ENCODE assay signal across 18 cellular contexts in the genomic region with DNA sequence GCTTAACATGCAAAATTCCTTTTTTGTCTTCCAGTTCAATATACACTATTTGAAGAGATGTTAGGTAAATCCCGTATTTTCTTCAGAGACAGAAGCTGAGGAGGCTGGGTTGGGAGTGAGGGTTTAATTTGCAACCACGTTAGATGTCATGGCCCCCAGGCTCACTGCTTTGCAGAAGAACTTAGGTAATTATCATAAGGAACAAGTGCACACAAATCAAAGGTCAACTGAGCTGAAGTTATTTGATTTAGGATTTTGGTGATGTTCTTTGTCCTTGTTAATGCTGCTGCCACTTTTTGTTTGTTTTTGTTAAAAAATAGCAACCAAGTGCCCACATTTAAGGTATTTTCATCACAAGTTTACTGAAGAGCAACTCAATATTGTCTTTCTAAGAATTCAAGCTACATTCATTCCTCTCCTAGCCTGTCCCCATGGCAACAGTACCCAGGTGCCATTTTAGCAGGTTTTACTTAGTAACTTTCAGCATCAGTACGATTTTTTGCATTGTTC.
"Had no signal": no experiment of that assay in that cellular context is flagged by ENCODE, and none has a peak within 500 bp of the region (broad histone marks: within the 10 kb centered on the region; RNA-seq: fewer than 3 reads in every experiment).

No MANE protein-coding gene starts in this region.

- H3K4me3 Mint-ChIP-seq: naive thymus-derived CD4-positive, alpha-beta T cell; nephron; neural progenitor cell; stimulated activated effector memory CD8-positive, alpha-beta T cell treated with anti-CD3 and anti-CD28 coated beads, Interleukin-12 subunit alpha, Interleukin-12 subunit beta, amount 100 ng/mL, for 72 hours had no signal

- H2AFZ ChIP-seq: neural progenitor cell had no signal

- DNase-seq: dorsolateral prefrontal cortex; effector CD4-positive, alpha-beta T cell; mesenchymal stem cell; midbrain; naive thymus-derived CD4-positive, alpha-beta T cell; sigmoid colon; stimulated activated CD4-positive, alpha-beta T cell treated with anti-CD3 and anti-CD28 coated beads, Interleukin-2, amount 100 ng/mL, for 24 hours; stimulated activated CD4-positive, alpha-beta T cell treated with anti-CD3 and anti-CD28 coated beads, Interleukin-4, amount 100 ng/mL, for 24 hours; stimulated activated naive CD4-positive, alpha-beta T cell treated with Interleukin-2 at 50 U/mL for 16 hours; substantia nigra; testis; tibial artery; upper lobe of left lung had no signal

- H3K4me3 ChIP-seq: dorsolateral prefrontal cortex, neural progenitor cell, prostate gland, right atrium auricular region, sigmoid colon, testis, tibial artery, upper lobe of left lung had no signal

- H3K9me3 Mint-ChIP-seq: naive thymus-derived CD4-positive, alpha-beta T cell; nephron; neural progenitor cell; stimulated activated effector memory CD8-positive, alpha-beta T cell treated with anti-CD3 and anti-CD28 coated beads, Interleukin-12 subunit alpha, Interleukin-12 subunit beta, amount 100 ng/mL, for 72 hours had no signal

- H3K9me3 ChIP-seq: prostate gland, right atrium auricular region, sigmoid colon, testis, tibial artery, upper lobe of left lung had no signal

- H3K36me3 Mint-ChIP-seq: neural progenitor cell; stimulated activated effector memory CD8-positive, alpha-beta T cell treated with anti-CD3 and anti-CD28 coated beads, Interleukin-12 subunit alpha, Interleukin-12 subunit beta, amount 100 ng/mL, for 72 hours had no signal

- H3K27ac Mint-ChIP-seq: naive thymus-derived CD4-positive, alpha-beta T cell; nephron; neural progenitor cell; stimulated activated effector memory CD8-positive, alpha-beta T cell treated with anti-CD3 and anti-CD28 coated beads, Interleukin-12 subunit alpha, Interleukin-12 subunit beta, amount 100 ng/mL, for 72 hours had no signal

- H3K27ac ChIP-seq: dorsolateral prefrontal cortex, neural progenitor cell, prostate gland, right atrium auricular region, sigmoid colon, testis, tibial artery, upper lobe of left lung had no signal

- H3K4me2 ChIP-seq: neural progenitor cell had no signal

- H3K27me3 ChIP-seq: dorsolateral prefrontal cortex, neural progenitor cell, right atrium auricular region, sigmoid colon, testis, tibial artery, upper lobe of left lung had no signal

- H3K4me1 Mint-ChIP-seq: naive thymus-derived CD4-positive, alpha-beta T cell; nephron; stimulated activated effector memory CD8-positive, alpha-beta T cell treated with anti-CD3 and anti-CD28 coated beads, Interleukin-12 subunit alpha, Interleukin-12 subunit beta, amount 100 ng/mL, for 72 hours had no signal

- H3K36me3 ChIP-seq: neural progenitor cell, prostate gland, right atrium auricular region, sigmoid colon, tibial artery, upper lobe of left lung had no signal

- H3K4me1 ChIP-seq: prostate gland, right atrium auricular region, sigmoid colon, testis, tibial artery, upper lobe of left lung had no signal
